ENCODE assay signal across 5 cellular contexts in the genomic region with DNA sequence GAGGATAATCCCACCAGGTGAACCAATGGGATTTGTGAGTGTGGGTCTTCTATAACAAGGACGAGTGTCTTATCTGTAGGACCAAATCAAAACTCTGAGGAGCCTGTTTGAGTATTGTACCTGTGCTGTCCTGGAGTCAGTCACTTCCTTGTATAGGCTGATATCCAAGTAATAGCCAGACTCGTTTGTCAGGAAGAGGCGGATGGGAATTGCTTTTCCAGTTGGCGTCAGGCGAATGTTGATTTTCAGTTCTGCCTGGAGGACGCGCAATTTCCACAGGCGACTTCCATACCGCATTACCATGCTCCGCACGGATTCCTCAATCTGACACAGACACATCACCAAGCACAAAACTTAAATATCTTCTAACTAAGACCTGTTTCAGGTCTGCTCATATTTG.
"Had no signal": no experiment of that assay in that cellular context is flagged by ENCODE, and none has a peak within 500 bp of the region (broad histone marks: within the 10 kb centered on the region; RNA-seq: fewer than 3 reads in every experiment).

No MANE protein-coding gene starts in this region.

- DNase-seq: H9, HCEC 1CT, IMR-90 had no signal

- H3K4me3 ChIP-seq: GM23338, K562 had no signal
